ENCODE assay signal across 12 cellular contexts in the genomic region with DNA sequence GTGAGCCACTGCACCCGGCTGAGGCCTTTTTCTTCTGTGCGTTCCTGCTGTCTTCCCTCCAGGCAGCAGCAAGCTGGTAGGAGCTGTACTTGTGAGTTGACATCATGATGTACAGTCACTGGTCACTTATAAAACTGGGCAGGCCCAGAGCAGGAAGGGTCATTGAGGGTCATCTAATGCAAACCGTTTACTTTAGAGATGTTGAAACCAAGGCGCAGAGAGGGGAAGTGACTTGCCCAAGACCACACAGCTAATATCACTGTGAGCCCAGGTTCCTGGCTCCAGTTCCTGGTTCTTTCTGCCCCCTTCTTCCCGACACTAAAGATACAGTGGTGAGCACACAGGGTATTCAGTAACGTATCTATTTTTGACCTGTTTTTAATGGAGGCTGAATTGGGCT. TPM values are rescaled to one million over a fixed set of nuclear protein-coding genes. Genes with fewer than 3 reads are reported as not detected.
DNase-seq lines count a peak whose midpoint lies in the region; ATAC-seq and TF ChIP-seq lines count a peak whose summit lies in the region.
"Had no signal": no experiment of that assay in that cellular context is flagged by ENCODE, and none has a peak within 500 bp of the region (broad histone marks: within the 10 kb centered on the region; RNA-seq: fewer than 3 reads in every experiment).

No MANE protein-coding gene starts in this region.

- peaks cover 22% of the 10 kb centered on the region for H3K36me3 ChIP-seq in OCI-LY3 (replicated peaks; ENCODE audit: low read depth, low read length)
- H3K36me3 ChIP-seq in endodermal cell (ENCODE audit: control insufficient read depth, insufficient read depth, low read length) = no peaks in the 10 kb centered on the region
- no peaks in the 10 kb centered on the region for H3K36me3 ChIP-seq in psoas muscle (ENCODE audit: insufficient read depth in 1 of 2, low read depth in 1 of 2)
- H3K36me3 ChIP-seq: adrenal gland had no signal

- H3K9ac ChIP-seq in OCI-LY3 (ENCODE audit: low read length) (peak overlapping the region; percentile 36; the same call in 1 of the 2 replicates), endodermal cell (ENCODE audit: extremely low read depth, low read length, poor library complexity, severe bottlenecking) (no peak overlapping the region)

- peak overlapping the region; percentile 97 for H3K27ac Mint-ChIP-seq in T-helper 1 cell treated with Interleukin-12 subunit alpha and Interleukin-12 subunit beta and Interleukin-4 antibody, amounts not matched to agents 30 μg/mL and 1 μg/mL, for 36 hours
- H3K27ac Mint-ChIP-seq in endodermal cell = peak overlapping the region; percentile 55

- no peak overlapping the region for H3K4me3 Mint-ChIP-seq in T-helper 1 cell treated with Interleukin-12 subunit alpha and Interleukin-12 subunit beta and Interleukin-4 antibody, amounts not matched to agents 30 μg/mL and 1 μg/mL, for 36 hours
- no peak overlapping the region for H3K4me3 Mint-ChIP-seq in endodermal cell

- TF ChIP-seq CTCF in OCI-LY3 (IDR thresholded peaks at IDR 0.05; ENCODE audit: low read depth, low read length) = no peak
- TF ChIP-seq CTCF in endodermal cell (conservative IDR thresholded peaks at IDR 0.05) = no peak
- TF ChIP-seq CTCF in psoas muscle (IDR thresholded peaks at IDR 0.05) = no peak

- H3K4me3 ChIP-seq in OCI-LY3 (ENCODE audit: low read length) (peak overlapping the region; percentile 48; the same call in 1 of the 2 replicates), endodermal cell (ENCODE audit: low read length) (no peak overlapping the region), psoas muscle (no peak overlapping the region)
- H3K4me3 ChIP-seq: adrenal gland, smooth muscle cell had no signal

- H3K79me2 ChIP-seq in OCI-LY3 (ENCODE audit: low read length) = peaks cover 97% of the 10 kb centered on the region

- peaks cover 21% of the 10 kb centered on the region for H3K36me3 Mint-ChIP-seq in T-helper 1 cell treated with Interleukin-12 subunit alpha and Interleukin-12 subunit beta and Interleukin-4 antibody, amounts not matched to agents 30 μg/mL and 1 μg/mL, for 36 hours (ENCODE audit: low read depth)
- H3K36me3 Mint-ChIP-seq in endodermal cell (ENCODE audit: low read depth) = no peaks in the 10 kb centered on the region

- H3K9me3 Mint-ChIP-seq in T-helper 1 cell treated with Interleukin-12 subunit alpha and Interleukin-12 subunit beta and Interleukin-4 antibody, amounts not matched to agents 30 μg/mL and 1 μg/mL, for 36 hours = no peaks in the 10 kb centered on the region
- no peaks in the 10 kb centered on the region for H3K9me3 Mint-ChIP-seq in endodermal cell

- WGBS in endodermal cell (ENCODE audit: insufficient coverage in 1 of 2, insufficient read length in 1 of 2), 2 experiments = 92 to 93% methylated on average over 5 to 6 of the region's 6 CpGs
- 56 to 81% (median 64%) methylated on average over 6 of the region's 6 CpGs for WGBS in psoas muscle, 3 donors

- H3K9me3 ChIP-seq in OCI-LY3 (ENCODE audit: insufficient read depth, low read length) = no peaks in the 10 kb centered on the region
- H3K9me3 ChIP-seq in endodermal cell (ENCODE audit: control insufficient read depth, low read length) = no peaks in the 10 kb centered on the region
- no peaks in the 10 kb centered on the region for H3K9me3 ChIP-seq in psoas muscle
- H3K9me3 ChIP-seq: adrenal gland had no signal

- DNase-seq in T-helper 1 cell (no peak), endodermal cell (no peak), psoas muscle (no peak), posterior cingulate gyrus (no peak)
- DNase-seq in activated effector memory CD4-positive, alpha-beta T cell treated with anti-CD3 and anti-CD28 coated beads, Interleukin-2, amount 50 U/mL, for 16 hours = no peak
- DNase-seq: NCI-H1694 treated with DMSO at 0.1 percent for 48 hours, OCI-M1 had no signal

- intact Hi-C loops in psoas muscle (cut with DNase I) (no loop called here), posterior cingulate gyrus (cut with DNase I) (no loop called here)

- H3K4me1 ChIP-seq in OCI-LY3 (ENCODE audit: low read length) (peaks cover 86% of the 10 kb centered on the region), endodermal cell (ENCODE audit: control insufficient read depth, insufficient read depth, low read length) (peaks cover 5% of the 10 kb centered on the region), psoas muscle (peaks cover 27% of the 10 kb centered on the region)

- peak overlapping the region; percentile 95 for H3K27ac ChIP-seq in OCI-LY3 (ENCODE audit: low read length)
- no peak overlapping the region for H3K27ac ChIP-seq in endodermal cell (ENCODE audit: low read depth, low read length)
- no peak overlapping the region for H3K27ac ChIP-seq in psoas muscle

- H2AFZ ChIP-seq in OCI-LY3 (ENCODE audit: low read depth, low read length) = no peak overlapping the region

- peaks cover 65% of the 10 kb centered on the region for H3K4me1 Mint-ChIP-seq in T-helper 1 cell treated with Interleukin-12 subunit alpha and Interleukin-12 subunit beta and Interleukin-4 antibody, amounts not matched to agents 30 μg/mL and 1 μg/mL, for 36 hours (ENCODE audit: low read depth)
- H3K4me1 Mint-ChIP-seq in endodermal cell = peaks cover 41% of the 10 kb centered on the region

- peak overlapping the region; percentile 75 for H3K4me2 ChIP-seq in OCI-LY3 (ENCODE audit: low read length)
- H3K4me2 ChIP-seq: smooth muscle cell had no signal

- ATAC-seq in psoas muscle (peak; percentile 61 to 80 (median 73)), GM18909 (IDR thresholded peaks at IDR 0.05; ENCODE audit: poor library complexity, unreplicated experiment) (no peak)

- H3K27me3 Mint-ChIP-seq in T-helper 1 cell treated with Interleukin-12 subunit alpha and Interleukin-12 subunit beta and Interleukin-4 antibody, amounts not matched to agents 30 μg/mL and 1 μg/mL, for 36 hours (ENCODE audit: low read depth) = no peaks in the 10 kb centered on the region
- H3K27me3 Mint-ChIP-seq in endodermal cell (ENCODE audit: insufficient read depth) = no peaks in the 10 kb centered on the region

- H3K27me3 ChIP-seq in OCI-LY3 (ENCODE audit: low read depth, low read length) (no peaks in the 10 kb centered on the region), endodermal cell (ENCODE audit: control insufficient read depth, insufficient read depth, low read length, poor library complexity, severe bottlenecking) (no peaks in the 10 kb centered on the region), psoas muscle (ENCODE audit: insufficient read depth in 3 of 3, low read length in 2 of 3) (no peaks in the 10 kb centered on the region)
- H3K27me3 ChIP-seq: adrenal gland had no signal

- peaks cover 58% of the 10 kb centered on the region for H4K20me1 ChIP-seq in OCI-LY3 (ENCODE audit: insufficient read depth, low read length)

RNA-seq across cellular contexts. Expression of a gene that starts 27.3 kb away (rescaled TPM):
- total RNA-seq in endodermal cell (10 to 100 TPM; 26.5 to 37.4 TPM), psoas muscle (10 to 100 TPM in 1 of 4 donors, 1 to 10 TPM in 3; 2.6 to 12.4 (median 4.7) TPM)
- polyA plus RNA-seq in endodermal cell (2013, experiment 1 of 2) = 11.9 TPM
- 12.4 TPM for polyA plus RNA-seq in endodermal cell (2013, experiment 2 of 2)
- polyA plus RNA-seq in psoas muscle = 1 to 10 TPM in 1 of 3 donors, under 1 TPM in 2; 0.32 to 4.4 (median 0.71) TPM
